9 cellular contexts compared by ENCODE assay signal in the genomic region with DNA sequence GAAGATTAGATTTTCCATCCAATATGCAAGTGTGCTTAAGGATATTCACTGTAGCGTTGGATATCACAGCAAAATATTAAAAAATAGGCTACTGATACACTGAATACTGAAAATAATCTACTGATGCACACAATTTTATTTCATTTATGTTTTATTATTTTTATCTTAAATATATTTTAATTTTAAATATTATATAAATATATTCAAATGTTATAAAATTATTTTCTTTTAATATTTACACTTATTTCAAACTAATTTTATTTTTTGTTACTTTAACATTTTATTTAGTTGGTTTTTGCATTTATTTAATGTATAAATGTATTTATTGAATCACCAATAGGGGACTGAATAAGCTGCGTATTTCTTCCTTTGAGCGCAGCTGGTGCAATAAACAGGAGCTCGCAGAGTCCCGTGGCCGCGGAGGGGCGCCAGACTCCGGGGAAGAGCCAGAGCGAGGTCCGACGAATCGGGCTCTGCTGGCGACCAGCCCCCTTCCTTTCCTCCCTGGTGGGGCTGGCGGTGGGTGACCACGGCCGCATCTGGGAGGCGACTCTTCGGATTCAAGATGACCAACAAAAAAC. TPM values are rescaled to one million over a fixed set of nuclear protein-coding genes. Genes with fewer than 3 reads are reported as not detected.
DNase-seq lines count a peak whose midpoint lies in the region; ATAC-seq, FAIRE-seq and TF ChIP-seq lines count a peak whose summit lies in the region.
"Had no signal": no experiment of that assay in that cellular context is flagged by ENCODE, and none has a peak within 500 bp of the region (broad histone marks: within the 10 kb centered on the region; RNA-seq: fewer than 3 reads in every experiment).

No MANE protein-coding gene starts in this region.

- H3K27ac ChIP-seq in body of pancreas = no peak overlapping the region
- no peak overlapping the region for H3K27ac ChIP-seq in left lung
- no peak overlapping the region for H3K27ac ChIP-seq in aorta (ENCODE audit: low read depth in 1 of 2, low read length in 2 of 2)

- no peak for FAIRE-seq in HTR-8/SVneo (lab: Jason Lieb, UNC)

- H3K27me3 ChIP-seq in body of pancreas (no peaks in the 10 kb centered on the region), left lung (peaks cover 0 to 36% of the 10 kb centered on the region in 2 donors), aorta (ENCODE audit: control insufficient read depth in 1 of 2, insufficient read depth in 2 of 2, low read length in 1 of 2) (peaks cover 0 to 2% of the 10 kb centered on the region in 2 donors)

- ATAC-seq in body of pancreas = no peak
- ATAC-seq in left lung = peak; percentile 84
- peak; percentile 52 for ATAC-seq in aorta (ENCODE audit: low FRiP score)
- ATAC-seq in activated CD4-positive, CD25-positive, alpha-beta regulatory T cell treated with anti-CD3 and anti-CD28 coated beads, Interleukin-2, amount 50 U/mL, for 24 hours = no peak
- ATAC-seq in HG03045 (IDR thresholded peaks at IDR 0.05; ENCODE audit: unreplicated experiment) = no peak

- no peak for TF ChIP-seq POLR2A in body of pancreas (IDR thresholded peaks at IDR 0.05)

- WGBS in body of pancreas, 2 donors = 10 to 13% methylated on average over 19 of the region's 19 CpGs
- 9% methylated on average over 19 of the region's 19 CpGs for WGBS in aorta, 2 donors

- H3K4me3 ChIP-seq in body of pancreas (no peak overlapping the region), left lung (no peak overlapping the region), aorta (ENCODE audit: low read length in 2 of 2) (no peak overlapping the region)

- H3K9me3 ChIP-seq in body of pancreas = no peaks in the 10 kb centered on the region
- no peaks in the 10 kb centered on the region for H3K9me3 ChIP-seq in left lung
- no peaks in the 10 kb centered on the region for H3K9me3 ChIP-seq in aorta (ENCODE audit: control insufficient read depth, low read length)

- H3K4me1 ChIP-seq in body of pancreas (no peaks in the 10 kb centered on the region), left lung (no peaks in the 10 kb centered on the region), aorta (ENCODE audit: control insufficient read depth in 1 of 2, insufficient read depth in 2 of 2, low read length in 2 of 2) (peaks cover 0 to under 1% of the 10 kb centered on the region in 2 donors)

- TF ChIP-seq CTCF in body of pancreas (IDR thresholded peaks at IDR 0.05) (peak in 6 of 7 experiments; percentile 7 to 41 (median 24)), left lung (IDR thresholded peaks at IDR 0.05) (peak in 1 of 2 donors; percentile 40)

- H3K36me3 ChIP-seq in body of pancreas (replicated peaks in 1 of 2; ENCODE audit: insufficient read depth in 1 of 2, low read depth in 2 of 2) (no peaks in the 10 kb centered on the region), left lung (no peaks in the 10 kb centered on the region), aorta (ENCODE audit: control insufficient read depth in 1 of 2, insufficient read depth in 2 of 2, low read length in 1 of 2) (no peaks in the 10 kb centered on the region)

- peak; percentile 26 for DNase-seq in stimulated activated CD4-positive, alpha-beta T cell treated with anti-CD3 and anti-CD28 coated beads, Interleukin-15, amount 100 ng/mL, for 24 hours
- no peak for DNase-seq in stimulated activated CD4-positive, alpha-beta T cell treated with anti-CD3 and anti-CD28 coated beads, Interleukin-4, amount 100 ng/mL, for 4 hours
- peak; percentile 24 to 34 (median 30) for DNase-seq in body of pancreas
- peak; percentile 46 to 81 for DNase-seq in left lung
- peak; percentile 70 to 84 for DNase-seq in aorta
- no peak for DNase-seq in HTR-8/SVneo (ENCODE audit: insufficient read length, low spot score)
- DNase-seq: NCI-H1417 had no signal

- intact Hi-C loops in body of pancreas (cut with DNase I) = loop anchor here (10.0 kb wide), 1 partner anchor 104 kb away; no protein-coding TSS in a partner anchor
- intact Hi-C loops in left lung (cut with DNase I) = no loop called here
- intact Hi-C loops in aorta (cut with DNase I) = loop anchor here (5.0 to 10.0 kb wide), 2 partner anchors 104 to 111 kb away; no protein-coding TSS in a partner anchor

RNA-seq across cellular contexts. Expression of gene MMP3, which starts 12.2 kb away (rescaled TPM):
- 1 to 10 TPM in 1 of 2 donors, not detected in 1; 1.0 TPM for total RNA-seq in body of pancreas
- 1 to 10 TPM in 1 of 2 donors, not detected in 1; 1.5 TPM for total RNA-seq in left lung
- 1 to 10 TPM; 1.1 to 1.4 TPM for total RNA-seq in aorta
- polyA plus RNA-seq in aorta = not detected

RNA-seq across cellular contexts. Expression of gene MMP1, which starts 33.3 kb away (rescaled TPM):
- total RNA-seq in body of pancreas (10 to 100 TPM in 1 of 2 donors, not detected in 1; 34.8 TPM), left lung (1 to 10 TPM; 1.8 to 9.5 TPM), aorta (under 1 TPM in 1 of 2 donors, not detected in 1; 0.52 TPM)
- under 1 TPM in 1 of 2 donors, not detected in 1; 0.10 TPM for polyA plus RNA-seq in aorta

RNA-seq across cellular contexts. Expression of gene MMP12, which starts 43.6 kb away (rescaled TPM):
- total RNA-seq in body of pancreas = not detected
- under 1 TPM in 1 of 2 donors, not detected in 1; 0.71 TPM for total RNA-seq in left lung
- 1 to 10 TPM in 1 of 2 donors, under 1 TPM in 1; 0.23 to 1.4 TPM for total RNA-seq in aorta
- under 1 TPM in 1 of 2 donors, not detected in 1; 0.75 TPM for polyA plus RNA-seq in aorta

RNA-seq across cellular contexts. Expression of gene MMP10, which starts 50.8 kb away (rescaled TPM):
- not detected for total RNA-seq in body of pancreas
- under 1 TPM; 0.55 to 0.71 TPM for total RNA-seq in left lung
- not detected for total RNA-seq in aorta
- under 1 TPM in 1 of 2 donors, not detected in 1; 0.38 TPM for polyA plus RNA-seq in aorta

Comparison
In these comparisons a context has a peak if more than half of its experiments do, and no peak if none do; other contexts are left out.
1. DNase-seq: peak in stimulated activated CD4-positive, alpha-beta T cell treated with anti-CD3 and anti-CD28 coated beads, Interleukin-15, amount 100 ng/mL, for 24 hours (single experiment), body of pancreas (4 of 4), left lung (2 of 2) and aorta (2 of 2); none in stimulated activated CD4-positive, alpha-beta T cell treated with anti-CD3 and anti-CD28 coated beads, Interleukin-4, amount 100 ng/mL, for 4 hours (0 of 2) and HTR-8/SVneo (single experiment).
2. ATAC-seq: peak in left lung (single experiment) and aorta (single experiment); none in body of pancreas (single experiment), activated CD4-positive, CD25-positive, alpha-beta regulatory T cell treated with anti-CD3 and anti-CD28 coated beads, Interleukin-2, amount 50 U/mL, for 24 hours (0 of 2) and HG03045 (single experiment).
3. intact Hi-C loops: an anchor here in body of pancreas (10.0 kb wide) and aorta (5.0 to 10.0 kb wide); none called in left lung.